13 cellular contexts compared by ENCODE assay signal in the genomic region with DNA sequence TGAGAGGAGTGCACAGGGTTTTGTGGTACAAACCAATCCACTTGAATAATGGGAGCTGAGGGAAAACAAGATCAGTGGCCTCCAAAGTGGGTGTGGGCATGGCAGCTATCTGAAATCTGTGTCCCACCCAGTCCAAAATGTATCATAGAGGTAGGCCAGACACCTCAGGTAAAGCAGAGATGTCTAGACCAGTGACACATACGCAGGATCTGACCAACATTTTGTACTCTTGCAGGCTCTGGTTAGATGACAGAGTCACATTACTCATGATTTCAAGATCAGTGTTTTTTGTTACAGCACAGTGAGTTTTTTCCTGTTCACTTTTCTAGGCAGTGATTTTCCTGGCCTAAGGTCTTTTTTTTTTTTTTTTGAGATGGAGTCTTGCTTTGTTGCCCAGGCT.
DNase-seq lines count a peak whose midpoint lies in the region; TF ChIP-seq lines count a peak whose summit lies in the region.
"Had no signal": no experiment of that assay in that cellular context is flagged by ENCODE, and none has a peak within 500 bp of the region (broad histone marks: within the 10 kb centered on the region; RNA-seq: fewer than 3 reads in every experiment).

No MANE protein-coding gene starts in this region.

- H3K4me1 Mint-ChIP-seq in activated CD4-positive, alpha-beta T cell treated with anti-CD3 and anti-CD28 coated beads, Interleukin-2, amount 10 ng/mL, durations not matched to agents 24 days and 14 days: peaks cover 12% of the 10 kb centered on the region

- H3K9me3 ChIP-seq in PC-9 (ENCODE audit: insufficient read depth, low read depth): no peaks in the 10 kb centered on the region
- H3K9me3 ChIP-seq: psoas muscle, SJSA1 had no signal

- peaks cover 38% of the 10 kb centered on the region for H3K4me1 ChIP-seq in PC-9 (replicated peaks; ENCODE audit: insufficient read depth)
- H3K4me1 ChIP-seq: psoas muscle had no signal

- no peaks in the 10 kb centered on the region for H3K36me3 ChIP-seq in PC-9 (ENCODE audit: low read depth)
- H3K36me3 ChIP-seq: SJSA1 had no signal

- H3K27ac ChIP-seq in PC-9: peak overlapping the region; percentile 99
- H3K27ac ChIP-seq: psoas muscle, SJSA1 had no signal

- no peak overlapping the region for H3K4me3 Mint-ChIP-seq in activated CD4-positive, alpha-beta T cell treated with anti-CD3 and anti-CD28 coated beads, Interleukin-2, amount 10 ng/mL, durations not matched to agents 24 days and 14 days

- no peaks in the 10 kb centered on the region for H3K79me2 ChIP-seq in PC-9 (ENCODE audit: low read depth)

- peak; percentile 56 for DNase-seq in activated CD4-positive, alpha-beta T cell treated with anti-CD3 and anti-CD28 coated beads, Interleukin-2, amount 10 ng/mL, durations not matched to agents 24 days and 14 days
- DNase-seq in activated CD4-positive, alpha-beta T cell treated with anti-CD3 and anti-CD28 coated beads, Interleukin-2, amount 50 U/mL, for 4 hours: no peak
- peak in 1 of 2 experiments; percentile 69 for DNase-seq in PC-9
- peak; percentile 93 for DNase-seq in epithelial cell of esophagus (ENCODE audit: low read depth)
- peak; percentile 73 for DNase-seq in renal cortical epithelial cell (ENCODE audit: low read depth)
- no peak for DNase-seq in cerebellar nuclear complex (lab: John Stamatoyannopoulos, UW)
- no peak for DNase-seq in NCI-H128 (lab: John Stamatoyannopoulos, UW; ENCODE audit: unreplicated experiment)
- no peak for DNase-seq in NCI-H345 treated with DMSO at 0.1 percent for 48 hours (lab: John Stamatoyannopoulos, UW; ENCODE audit: unreplicated experiment)
- DNase-seq: activated CD8-positive, alpha-beta memory T cell treated with anti-CD3 and anti-CD28 coated beads for 24 hours; Kasumi-1; left colon; psoas muscle had no signal

- H3K4me3 ChIP-seq in PC-9 (0 out of 2 replicates have a peak overlapping the region, but pooled peaks have one; percentile 3), epithelial cell of esophagus (ENCODE audit: low read length) (no peak overlapping the region)
- H3K4me3 ChIP-seq: psoas muscle, SJSA1 had no signal

- TF ChIP-seq CTCF in PC-9 (conservative IDR thresholded peaks at IDR 0.05) (no peak), epithelial cell of esophagus (IDR thresholded peaks at IDR 0.05; ENCODE audit: insufficient read depth, low read depth, low read length, missing control alignments) (no peak)

- H3K4me2 ChIP-seq in PC-9: peak overlapping the region; percentile 52

- H3K27me3 Mint-ChIP-seq in activated CD4-positive, alpha-beta T cell treated with anti-CD3 and anti-CD28 coated beads, Interleukin-2, amount 10 ng/mL, durations not matched to agents 24 days and 14 days: no peaks in the 10 kb centered on the region

- H2AFZ ChIP-seq in PC-9: 0 out of 2 replicates have a peak overlapping the region, but pooled peaks have one; percentile 5

- H4K20me1 ChIP-seq in PC-9 (ENCODE audit: insufficient read depth): no peaks in the 10 kb centered on the region

- H3K36me3 Mint-ChIP-seq in activated CD4-positive, alpha-beta T cell treated with anti-CD3 and anti-CD28 coated beads, Interleukin-2, amount 10 ng/mL, durations not matched to agents 24 days and 14 days (ENCODE audit: low read depth): peaks cover 27% of the 10 kb centered on the region

- POLR2A ChIA-PET in PC-9 (lab: Charles Lee; ENCODE audit: unreplicated experiment): no interaction called here

- CTCF ChIA-PET in PC-9 (lab: Charles Lee): no interaction called here

- H3K27me3 ChIP-seq in PC-9 (ENCODE audit: insufficient read depth, low read depth): no peaks in the 10 kb centered on the region
- H3K27me3 ChIP-seq: SJSA1 had no signal

- peak overlapping the region; percentile 23 for H3K27ac Mint-ChIP-seq in activated CD4-positive, alpha-beta T cell treated with anti-CD3 and anti-CD28 coated beads, Interleukin-2, amount 10 ng/mL, durations not matched to agents 24 days and 14 days

- H3K9me3 Mint-ChIP-seq in activated CD4-positive, alpha-beta T cell treated with anti-CD3 and anti-CD28 coated beads, Interleukin-2, amount 10 ng/mL, durations not matched to agents 24 days and 14 days: no peaks in the 10 kb centered on the region

- H3F3A ChIP-seq in PC-9 (ENCODE audit: insufficient read depth, low read depth): peaks cover 36% of the 10 kb centered on the region

- intact Hi-C loops in activated CD4-positive, alpha-beta T cell treated with anti-CD3 and anti-CD28 coated beads, Interleukin-2, amount 10 ng/mL, durations not matched to agents 24 days and 14 days (cut with micrococcal nuclease): no loop called here
- intact Hi-C loops in PC-9 (cut with micrococcal nuclease; ENCODE audit: unreplicated experiment): no loop called here

- H3K9me2 ChIP-seq in PC-9 (ENCODE audit: insufficient read depth): no peaks in the 10 kb centered on the region

- BruUV-seq in PC-9 (replicated peaks; lab: Mats Ljungman, UMichigan): TSS peak; percentile 68

Comparison
In these comparisons a context has a peak if more than half of its experiments do, and no peak if none do; other contexts are left out.
1. DNase-seq: peak in activated CD4-positive, alpha-beta T cell treated with anti-CD3 and anti-CD28 coated beads, Interleukin-2, amount 10 ng/mL, durations not matched to agents 24 days and 14 days (single experiment), epithelial cell of esophagus (single experiment) and renal cortical epithelial cell (single experiment); none in activated CD4-positive, alpha-beta T cell treated with anti-CD3 and anti-CD28 coated beads, Interleukin-2, amount 50 U/mL, for 4 hours (0 of 2), cerebellar nuclear complex (0 of 2), NCI-H128 (single experiment) and NCI-H345 treated with DMSO at 0.1 percent for 48 hours (single experiment).